8 cellular contexts compared by ENCODE assay signal in genomic region chr6:113858605-113859348, GRCh38. TPM values are rescaled to one million over a fixed set of nuclear protein-coding genes. Genes with fewer than 3 reads are reported as not detected.
DNase-seq lines count a peak whose midpoint lies in the region; ATAC-seq and TF ChIP-seq lines count a peak whose summit lies in the region.

No MANE protein-coding gene starts in this region.

- peaks cover 14% of the 10 kb centered on the region; the same call in 1 of the 2 replicates for H3F3A ChIP-seq in SU-DHL-6 (ENCODE audit: insufficient read depth)

- H3K9me3 ChIP-seq in SU-DHL-6 (ENCODE audit: insufficient read depth, low read length) = no peaks in the 10 kb centered on the region
- no peaks in the 10 kb centered on the region for H3K9me3 ChIP-seq in adipocyte (ENCODE audit: control insufficient read depth, low read length)
- H3K9me3 ChIP-seq in heart left ventricle = no peaks in the 10 kb centered on the region
- no peaks in the 10 kb centered on the region for H3K9me3 ChIP-seq in upper lobe of left lung

- ATAC-seq in heart left ventricle = peak; percentile 80 to 95 (median 88)
- ATAC-seq in upper lobe of left lung (ENCODE audit: low FRiP score in 2 of 2) = peak; percentile 93 to 95

- DNase-seq in GM12864 (ENCODE audit: low read depth) = peak; percentile 93
- DNase-seq in HFFc6 = peak; percentile 85
- DNase-seq in NCI-H1048 (lab: John Stamatoyannopoulos, UW) = peak; percentile 91
- DNase-seq in adipocyte (ENCODE audit: low read depth) = peak; percentile 97
- DNase-seq in heart left ventricle = peak; percentile 82 to 95 (median 89)
- peak; percentile 74 to 97 (median 82) for DNase-seq in posterior cingulate gyrus
- DNase-seq in upper lobe of left lung = peak; percentile 88 to 98

- H3K27ac ChIP-seq in SU-DHL-6 (ENCODE audit: low read depth, low read length) = peak overlapping the region; percentile 36; the same call in 1 of the 2 replicates
- peak overlapping the region; percentile 85 to 96 (median 92) for H3K27ac ChIP-seq in heart left ventricle
- H3K27ac ChIP-seq in upper lobe of left lung = peak overlapping the region; percentile 86 to 96 (median 92)

- no peaks in the 10 kb centered on the region for H3K9me2 ChIP-seq in SU-DHL-6 (replicated peaks; ENCODE audit: insufficient read depth, low read length)

- peaks cover 28% of the 10 kb centered on the region for H3K4me1 ChIP-seq in adipocyte (ENCODE audit: control insufficient read depth, insufficient read depth, low read length)
- peaks cover 0 to 46% (median 10%) of the 10 kb centered on the region in 12 donors for H3K4me1 ChIP-seq in heart left ventricle
- peaks cover 0 to 49% (median 13%) of the 10 kb centered on the region in 4 donors for H3K4me1 ChIP-seq in upper lobe of left lung

- TF ChIP-seq CTCF in GM12864 (IDR thresholded peaks at IDR 0.05; ENCODE audit: low read depth, low read length, missing control alignments) (peak; percentile 77), HFFc6 (IDR thresholded peaks at IDR 0.05) (peak; percentile 99), SU-DHL-6 (IDR thresholded peaks at IDR 0.05; ENCODE audit: insufficient read depth, low read length, poor library complexity, severe bottlenecking) (peak; percentile 80), heart left ventricle (IDR thresholded peaks at IDR 0.05) (peak; percentile 84 to 99 (median 95)), upper lobe of left lung (IDR thresholded peaks at IDR 0.05) (peak; percentile 98 to 99 (median 98))

- H3K36me3 ChIP-seq in SU-DHL-6 (ENCODE audit: low read length) = no peaks in the 10 kb centered on the region
- peaks cover 10% of the 10 kb centered on the region for H3K36me3 ChIP-seq in adipocyte (ENCODE audit: control insufficient read depth, insufficient read depth, low read length, severe bottlenecking)
- H3K36me3 ChIP-seq in heart left ventricle = peaks cover 0 to 15% (median 0%) of the 10 kb centered on the region in 9 donors
- H3K36me3 ChIP-seq in upper lobe of left lung = no peaks in the 10 kb centered on the region

- H3K79me2 ChIP-seq in SU-DHL-6 (ENCODE audit: insufficient read depth, low read length) = no peaks in the 10 kb centered on the region

- no peaks in the 10 kb centered on the region; the same call in 1 of the 2 replicates for H3K27me3 Mint-ChIP-seq in HFFc6 (ENCODE audit: insufficient read depth)

- intact Hi-C loops in heart left ventricle (cut with DNase I) (loop anchor here (1.0 to 10.0 kb wide), 26 partner anchors 20 to 1078 kb away; no protein-coding TSS in a partner anchor), posterior cingulate gyrus (cut with DNase I) (loop anchor here (2.0 to 10.0 kb wide), 5 partner anchors 294 to 981 kb away; no protein-coding TSS in a partner anchor)

- peaks cover 31% of the 10 kb centered on the region for H3K36me3 Mint-ChIP-seq in HFFc6 (ENCODE audit: low read depth)

- H3K9ac ChIP-seq in SU-DHL-6 (ENCODE audit: low read length) (peak overlapping the region; percentile 47), adipocyte (ENCODE audit: low read length) (peak overlapping the region; percentile 99)

- no peak for TF ChIP-seq EP300 in upper lobe of left lung (IDR thresholded peaks at IDR 0.05)

- H3K4me2 ChIP-seq in SU-DHL-6 (ENCODE audit: low read depth, low read length, poor library complexity, severe bottlenecking) = peak overlapping the region; percentile 93

- H3K4me1 Mint-ChIP-seq in HFFc6 (ENCODE audit: low read depth) = peaks cover 26% of the 10 kb centered on the region

- H3K27me3 ChIP-seq in SU-DHL-6 (ENCODE audit: low read length) (no peaks in the 10 kb centered on the region), adipocyte (replicated peaks; ENCODE audit: control insufficient read depth, insufficient read depth, low read length) (no peaks in the 10 kb centered on the region), heart left ventricle (peaks cover 0 to 15% (median 0%) of the 10 kb centered on the region in 9 donors), upper lobe of left lung (no peaks in the 10 kb centered on the region)

- no peaks in the 10 kb centered on the region for H4K20me1 ChIP-seq in SU-DHL-6 (ENCODE audit: low read depth, low read length)

- H3K4me3 Mint-ChIP-seq in HFFc6 = no peak overlapping the region; the same call in 1 of the 2 replicates

- no peak overlapping the region for H3K27ac Mint-ChIP-seq in HFFc6

- 0 to 1% (median 0%) methylated on average over 49 to 59 of the region's 59 CpGs for WGBS in heart left ventricle, 4 donors
- 1% methylated on average over 15 to 57 of the region's 59 CpGs for WGBS in upper lobe of left lung, 2 donors

- no peaks in the 10 kb centered on the region for H3K9me3 Mint-ChIP-seq in HFFc6

- H3K4me3 ChIP-seq in GM12864 (ENCODE audit: low read depth, low read length) = peak overlapping the region; percentile 99
- H3K4me3 ChIP-seq in SU-DHL-6 (ENCODE audit: insufficient read depth, low read length, poor library complexity, severe bottlenecking) = peak overlapping the region; percentile 57
- H3K4me3 ChIP-seq in adipocyte (ENCODE audit: low read length) = peak overlapping the region; percentile 98
- H3K4me3 ChIP-seq in heart left ventricle = peak overlapping the region; percentile 59 to 91 (median 70)
- H3K4me3 ChIP-seq in upper lobe of left lung = peak overlapping the region; percentile 53 to 83 (median 68)

- peak overlapping the region; percentile 92 for H2AFZ ChIP-seq in SU-DHL-6 (ENCODE audit: low read depth, low read length, severe bottlenecking)

- TF ChIP-seq POLR2A in heart left ventricle (IDR thresholded peaks at IDR 0.05) (peak in 1 of 2 donors; percentile 76), upper lobe of left lung (IDR thresholded peaks at IDR 0.05) (peak in 3 of 4 donors; percentile 44 to 77 (median 53))

RNA-seq across cellular contexts. Expression of gene MARCKS, which starts 1.6 kb away (rescaled TPM):
- 100 to 1,000 TPM; 162 to 199 (median 166) TPM for total RNA-seq in HFFc6 (2021; fragmentation: NEBNext Ultra II Directional; extraction: Animal tissue kit (Norgen Biotek cat#: 25700))
- total RNA-seq in heart left ventricle (10 to 100 TPM; 11.0 to 93.3 (median 20.0) TPM), upper lobe of left lung (10 to 100 TPM; 26.3 to 85.8 (median 42.2) TPM)
- 10 to 100 TPM in 1 of 2 donors, 1 to 10 TPM in 1; 5.1 to 10.4 TPM for polyA plus RNA-seq in heart left ventricle

Comparison
In these comparisons a context has a peak if more than half of its experiments do, and no peak if none do; other contexts are left out.
1. Peak in every context shown above with its lines: DNase-seq, ATAC-seq, H3K4me3 ChIP-seq and H3K27ac ChIP-seq.
2. H3K27ac ChIP-seq: peak in every context shown above with its lines; median percentile 92 in heart left ventricle; 92 in upper lobe of left lung; 36 in SU-DHL-6.